ENCODE assay signal across 1 cellular context in genomic region chr1:29052951-29053350, GRCh38.
TF ChIP-seq lines count a peak whose summit lies in the region.

No MANE protein-coding gene starts in this region.

TF ChIP-seq in H1, 55 proteins besides CTCF, POLR2A, EP300 and RAD21 (continued from another document):
- TF ChIP-seq USF2 (IDR thresholded peaks at IDR 0.05; ENCODE audit: low read length) (no peak), PHF8 (conservative IDR thresholded peaks at IDR 0.05; ENCODE audit: low read depth, low read length) (no peak), RNF2 (IDR thresholded peaks at IDR 0.05; ENCODE audit: borderline replicate concordance, low read depth, low read length, missing control alignments, poor library complexity, severe bottlenecking) (no peak), ASH2L (IDR thresholded peaks at IDR 0.05; ENCODE audit: low read length) (no peak)
TF ChIP-seq in H1: peak in this region for 0.
